ENCODE assay signal across 20 cellular contexts in the genomic region with DNA sequence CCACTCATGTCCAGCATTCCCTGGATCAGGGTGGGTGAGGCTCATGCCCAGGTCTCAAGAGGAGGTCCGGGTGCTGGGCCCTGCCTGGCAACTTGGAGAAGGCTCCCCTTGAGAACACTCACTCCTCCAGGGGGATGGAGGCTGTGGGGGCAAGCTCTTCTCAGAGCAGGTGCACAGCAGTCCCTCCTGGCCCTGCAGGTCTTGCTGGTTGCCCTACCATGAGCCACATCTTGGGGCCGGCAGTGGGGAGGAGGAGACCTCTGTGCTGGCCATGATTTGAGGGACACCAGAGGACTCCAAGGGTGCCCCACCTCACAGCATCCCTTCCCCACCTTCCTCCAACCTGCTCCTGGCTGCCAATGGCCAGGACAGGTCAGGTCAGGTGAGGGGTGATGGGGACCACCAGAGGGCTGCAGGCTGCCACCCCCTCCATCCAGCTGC.
DNase-seq lines count a peak whose midpoint lies in the region; ATAC-seq and TF ChIP-seq lines count a peak whose summit lies in the region.
"Had no signal": no experiment of that assay in that cellular context is flagged by ENCODE, and none has a peak within 500 bp of the region (broad histone marks: within the 10 kb centered on the region; RNA-seq: fewer than 3 reads in every experiment).

No MANE protein-coding gene starts in this region.

- H2AFZ ChIP-seq in hepatocyte: no peak overlapping the region

- H3K27me3 Mint-ChIP-seq in activated CD4-positive, alpha-beta T cell treated with anti-CD3 and anti-CD28 coated beads, Interleukin-2, amount 10 ng/mL, durations not matched to agents 7 days and 5 days: no peaks in the 10 kb centered on the region

- peaks cover 10% of the 10 kb centered on the region for H3K27me3 ChIP-seq in left ventricle myocardium inferior (ENCODE audit: low read depth)
- H3K27me3 ChIP-seq in hepatocyte: no peaks in the 10 kb centered on the region

- POLR2A ChIA-PET in activated CD4-positive, alpha-beta T cell treated with anti-CD3 and anti-CD28 coated beads, Interleukin-2, amount 10 ng/mL, durations not matched to agents 7 days and 5 days (lab: Charles Lee): no interaction called here

- no peaks in the 10 kb centered on the region for H3K36me3 ChIP-seq in left ventricle myocardium inferior
- H3K36me3 ChIP-seq in hepatocyte (replicated peaks; ENCODE audit: insufficient read depth, low read depth): no peaks in the 10 kb centered on the region

- no peaks in the 10 kb centered on the region for H3K4me1 ChIP-seq in left ventricle myocardium inferior
- H3K4me1 ChIP-seq in hepatocyte (ENCODE audit: insufficient read depth): no peaks in the 10 kb centered on the region
- H3K4me1 ChIP-seq: Caco-2 had no signal

- DNase-seq in Right ventricle myocardium inferior (ENCODE audit: missing footprints) (peak; percentile 59), left ventricle myocardium inferior (no peak), NB4 (ENCODE audit: low read depth) (peak; percentile 24), left lobe of liver (ENCODE audit: low spot score) (peak; percentile 29), NCI-H1048 (lab: John Stamatoyannopoulos, UW) (no peak), hepatocyte (ENCODE audit: low spot score) (no peak)
- no peak for DNase-seq in stimulated activated effector memory CD8-positive, alpha-beta T cell treated with anti-CD3 and anti-CD28 coated beads, Interleukin-12 subunit alpha, Interleukin-12 subunit beta, amount 100 ng/mL, for 72 hours (ENCODE audit: low spot score in 2 of 2)
- DNase-seq in activated CD4-positive, alpha-beta T cell treated with anti-CD3 and anti-CD28 coated beads, Interleukin-2, amount 10 ng/mL, durations not matched to agents 7 days and 5 days: no peak
- DNase-seq: activated CD4-positive, alpha-beta T cell treated with anti-CD3 and anti-CD28 coated beads, Interleukin-2, amount 10 ng/mL, durations not matched to agents 24 days and 14 days; activated naive CD4-positive, alpha-beta T cell; dermis blood vessel endothelial cell; HCEC 1CT; IMR-90; NCI-H2081 treated with DMSO at 0.1 percent for 48 hours; NCI-H82; stimulated activated CD4-positive, alpha-beta T cell treated with anti-CD3 and anti-CD28 coated beads, Interleukin-2, amount 100 ng/mL, for 24 hours had no signal

- no peaks in the 10 kb centered on the region for H3K9me3 Mint-ChIP-seq in stimulated activated effector memory CD8-positive, alpha-beta T cell treated with anti-CD3 and anti-CD28 coated beads, Interleukin-12 subunit alpha, Interleukin-12 subunit beta, amount 100 ng/mL, for 72 hours
- H3K9me3 Mint-ChIP-seq in activated CD4-positive, alpha-beta T cell treated with anti-CD3 and anti-CD28 coated beads, Interleukin-2, amount 10 ng/mL, durations not matched to agents 7 days and 5 days: no peaks in the 10 kb centered on the region
- H3K9me3 Mint-ChIP-seq: activated CD4-positive, alpha-beta T cell treated with anti-CD3 and anti-CD28 coated beads, Interleukin-2, amount 10 ng/mL, durations not matched to agents 24 days and 14 days had no signal

- H3K4me3 Mint-ChIP-seq in stimulated activated effector memory CD8-positive, alpha-beta T cell treated with anti-CD3 and anti-CD28 coated beads, Interleukin-12 subunit alpha, Interleukin-12 subunit beta, amount 100 ng/mL, for 72 hours: no peak overlapping the region
- H3K4me3 Mint-ChIP-seq in activated CD4-positive, alpha-beta T cell treated with anti-CD3 and anti-CD28 coated beads, Interleukin-2, amount 10 ng/mL, durations not matched to agents 7 days and 5 days: no peak overlapping the region
- H3K4me3 Mint-ChIP-seq: activated CD4-positive, alpha-beta T cell treated with anti-CD3 and anti-CD28 coated beads, Interleukin-2, amount 10 ng/mL, durations not matched to agents 24 days and 14 days had no signal

- intact Hi-C loops in Right ventricle myocardium inferior (cut with DNase I) (no loop called here), left ventricle myocardium inferior (cut with micrococcal nuclease) (no loop called here)

- H3K4me2 ChIP-seq in hepatocyte: no peak overlapping the region

- H3K4me3 ChIP-seq in left ventricle myocardium inferior (no peak overlapping the region), NB4 (ENCODE audit: low read depth, low read length) (no peak overlapping the region), hepatocyte (no peak overlapping the region)
- H3K4me3 ChIP-seq: skin epidermis had no signal

- H3K27ac Mint-ChIP-seq in stimulated activated effector memory CD8-positive, alpha-beta T cell treated with anti-CD3 and anti-CD28 coated beads, Interleukin-12 subunit alpha, Interleukin-12 subunit beta, amount 100 ng/mL, for 72 hours: peak overlapping the region; percentile 6
- H3K27ac Mint-ChIP-seq in activated CD4-positive, alpha-beta T cell treated with anti-CD3 and anti-CD28 coated beads, Interleukin-2, amount 10 ng/mL, durations not matched to agents 7 days and 5 days: no peak overlapping the region
- H3K27ac Mint-ChIP-seq: activated CD4-positive, alpha-beta T cell treated with anti-CD3 and anti-CD28 coated beads, Interleukin-2, amount 10 ng/mL, durations not matched to agents 24 days and 14 days had no signal

- no peaks in the 10 kb centered on the region for H3K36me3 Mint-ChIP-seq in stimulated activated effector memory CD8-positive, alpha-beta T cell treated with anti-CD3 and anti-CD28 coated beads, Interleukin-12 subunit alpha, Interleukin-12 subunit beta, amount 100 ng/mL, for 72 hours
- no peaks in the 10 kb centered on the region for H3K36me3 Mint-ChIP-seq in activated CD4-positive, alpha-beta T cell treated with anti-CD3 and anti-CD28 coated beads, Interleukin-2, amount 10 ng/mL, durations not matched to agents 7 days and 5 days (ENCODE audit: low read depth)

- H3K27ac ChIP-seq in left ventricle myocardium inferior (replicated peaks) (no peak overlapping the region), hepatocyte (no peak overlapping the region)
- H3K27ac ChIP-seq: RWPE1, skin epidermis had no signal

- H3K9me2 ChIP-seq in hepatocyte (replicated peaks; ENCODE audit: insufficient read depth): no peaks in the 10 kb centered on the region

- no peak for TF ChIP-seq CTCF in left ventricle myocardium inferior (IDR thresholded peaks at IDR 0.05; ENCODE audit: borderline replicate concordance)
- no peak for TF ChIP-seq CTCF in NB4 (IDR thresholded peaks at IDR 0.05; ENCODE audit: low read depth, low read length)
- no peak for TF ChIP-seq CTCF in hepatocyte (IDR thresholded peaks at IDR 0.05; ENCODE audit: poor library complexity)

- peaks cover 7% of the 10 kb centered on the region for H3K4me1 Mint-ChIP-seq in stimulated activated effector memory CD8-positive, alpha-beta T cell treated with anti-CD3 and anti-CD28 coated beads, Interleukin-12 subunit alpha, Interleukin-12 subunit beta, amount 100 ng/mL, for 72 hours
- H3K4me1 Mint-ChIP-seq in activated CD4-positive, alpha-beta T cell treated with anti-CD3 and anti-CD28 coated beads, Interleukin-2, amount 10 ng/mL, durations not matched to agents 7 days and 5 days: peaks cover 2% of the 10 kb centered on the region
- H3K4me1 Mint-ChIP-seq: activated CD4-positive, alpha-beta T cell treated with anti-CD3 and anti-CD28 coated beads, Interleukin-2, amount 10 ng/mL, durations not matched to agents 24 days and 14 days had no signal

- no peak for TF ChIP-seq POLR2A in NB4 (IDR thresholded peaks at IDR 0.05; ENCODE audit: extremely low read depth, insufficient read length)

- WGBS in hepatocyte (ENCODE audit: low lambda C conversion rate, missing lambda C conversion rate): 83% methylated on average over 2 of the region's 2 CpGs

- ATAC-seq in Right ventricle myocardium inferior: no peak
- no peak for ATAC-seq in left lobe of liver
- ATAC-seq in stimulated activated effector memory CD8-positive, alpha-beta T cell treated with anti-CD3 and anti-CD28 coated beads, Interleukin-12 subunit alpha, Interleukin-12 subunit beta, amount 100 ng/mL, for 72 hours: no peak
- ATAC-seq: SK-N-SH treated with all-trans-retinoic acid at 6 μM for 48 hours had no signal

- CTCF ChIA-PET in activated CD4-positive, alpha-beta T cell treated with anti-CD3 and anti-CD28 coated beads, Interleukin-2, amount 10 ng/mL, durations not matched to agents 7 days and 5 days (lab: Charles Lee): interaction anchor here (1.3 kb wide), 1 partner anchor 14 kb away, joined by 3 read pairs; no protein-coding TSS in a partner anchor

- H4K20me1 ChIP-seq in hepatocyte (ENCODE audit: insufficient read depth, poor library complexity, severe bottlenecking): no peaks in the 10 kb centered on the region

- no peaks in the 10 kb centered on the region for H3K79me2 ChIP-seq in hepatocyte

- no peaks in the 10 kb centered on the region for H3K9me3 ChIP-seq in left ventricle myocardium inferior (replicated peaks)
- no peaks in the 10 kb centered on the region for H3K9me3 ChIP-seq in hepatocyte (ENCODE audit: low read depth)
- H3K9me3 ChIP-seq: Caco-2 had no signal

Comparison
In these comparisons a context has a peak if more than half of its experiments do, and no peak if none do; other contexts are left out.
1. DNase-seq: peak in Right ventricle myocardium inferior (single experiment), NB4 (single experiment) and left lobe of liver (single experiment); none in left ventricle myocardium inferior (single experiment), stimulated activated effector memory CD8-positive, alpha-beta T cell treated with anti-CD3 and anti-CD28 coated beads, Interleukin-12 subunit alpha, Interleukin-12 subunit beta, amount 100 ng/mL, for 72 hours (0 of 2), NCI-H1048 (single experiment), activated CD4-positive, alpha-beta T cell treated with anti-CD3 and anti-CD28 coated beads, Interleukin-2, amount 10 ng/mL, durations not matched to agents 7 days and 5 days (single experiment) and hepatocyte (single experiment).